In genomic region chr19:38095411-38096308, GRCh38 we compare ENCODE assay signal across 8 cellular contexts.
DNase-seq lines count a peak whose midpoint lies in the region; ATAC-seq and TF ChIP-seq lines count a peak whose summit lies in the region.

No MANE protein-coding gene starts in this region.

- no peak overlapping the region for H2AFZ ChIP-seq in osteoblast (ENCODE audit: low read length)

- H3K4me3 ChIP-seq in osteoblast (ENCODE audit: insufficient read depth, low read length) = no peak overlapping the region
- no peak overlapping the region for H3K4me3 ChIP-seq in transverse colon

- DNase-seq in DMS114 treated with DMSO at 0.1 percent for 48 hours (lab: John Stamatoyannopoulos, UW; ENCODE audit: unreplicated experiment) (peak; percentile 64), LoVo (ENCODE audit: low spot score) (peak; percentile 30), RPMI7951 (ENCODE audit: low read depth) (peak; percentile 70), foreskin melanocyte (peak; percentile 50), osteoblast (ENCODE audit: insufficient read length, low spot score, missing footprints) (no peak), transverse colon (peak; percentile 66)
- peak; percentile 31 for DNase-seq in activated effector memory CD4-positive, alpha-beta T cell treated with Interleukin-2 at 50 U/mL for 16 hours

- ATAC-seq in HG02798 (IDR thresholded peaks at IDR 0.05; ENCODE audit: poor library complexity, unreplicated experiment) = no peak

- H3K79me2 ChIP-seq in osteoblast (ENCODE audit: insufficient read depth, low read length) = peaks cover 21% of the 10 kb centered on the region

- in situ Hi-C loops in transverse colon (cut with MboI; ENCODE audit: low pct_ligation_motif_present in 1 of 4, low pct_unique_long_range_greater_than_20kb in 1 of 4, low sequenced_read_pairs in 3 of 4) = loop anchor here in 3 of 4 donors (10.0 to 25.0 kb wide), 3 partner anchors 183 to 208 kb away; partner anchors contain the start of genes SIPA1L3 (in 2 of the 3) and WDR87 (in 2 of the 3)

- H3K27ac ChIP-seq in osteoblast (ENCODE audit: low read depth, low read length) (peak overlapping the region; percentile 53), transverse colon (no peak overlapping the region)

- H3K36me3 ChIP-seq in osteoblast (ENCODE audit: insufficient read depth, low read length) = peaks cover 27% of the 10 kb centered on the region
- H3K36me3 ChIP-seq in transverse colon = peaks cover 0 to 14% (median 6%) of the 10 kb centered on the region in 4 donors

- WGBS in transverse colon (ENCODE audit: low coverage in 1 of 2), 2 donors = 62 to 71% methylated on average over 3 to 17 of the region's 17 CpGs

- TF ChIP-seq EP300 in transverse colon (IDR thresholded peaks at IDR 0.05; ENCODE audit: low read depth) = no peak

- H3K27me3 ChIP-seq in osteoblast (ENCODE audit: insufficient read depth, low read length) (no peaks in the 10 kb centered on the region), transverse colon (no peaks in the 10 kb centered on the region)

- intact Hi-C loops in transverse colon (cut with DNase I; ENCODE audit: low total_unique reads) = loop anchor here (1.0 kb wide), 1 partner anchor 37 kb away; no protein-coding TSS in a partner anchor

- H3K4me1 ChIP-seq in osteoblast (ENCODE audit: insufficient read depth, low read length) (no peaks in the 10 kb centered on the region), transverse colon (no peaks in the 10 kb centered on the region)

- TF ChIP-seq CTCF in osteoblast (IDR thresholded peaks at IDR 0.05; ENCODE audit: extremely low read depth, low read depth, low read length) = peak; percentile 81
- peak; percentile 44 to 56 (median 52) for TF ChIP-seq CTCF in transverse colon (IDR thresholded peaks at IDR 0.05)

- H3K4me2 ChIP-seq in osteoblast (ENCODE audit: insufficient read depth, low read length) = peak overlapping the region; percentile 34

- peaks cover 14% of the 10 kb centered on the region for H4K20me1 ChIP-seq in osteoblast (ENCODE audit: insufficient read depth, low read length)

- no peaks in the 10 kb centered on the region for H3K9me3 ChIP-seq in osteoblast (ENCODE audit: low read depth, low read length)
- no peaks in the 10 kb centered on the region for H3K9me3 ChIP-seq in transverse colon

- TF ChIP-seq POLR2A in transverse colon (IDR thresholded peaks at IDR 0.05) = no peak
